ENCODE assay signal across 1 cellular context in genomic region chr22:29215012-29215860, GRCh38.
TF ChIP-seq lines count a peak whose summit lies in the region.

No MANE protein-coding gene starts in this region.

TF ChIP-seq in GM23338, 12 proteins besides CTCF, POLR2A, EP300 and RAD21:
- no peak for TF ChIP-seq STAT1 (IDR thresholded peaks at IDR 0.05; ENCODE audit: unreplicated experiment)
- no peak for TF ChIP-seq ETS1 (IDR thresholded peaks at IDR 0.05)
- no peak for TF ChIP-seq REST (IDR thresholded peaks at IDR 0.05; ENCODE audit: unreplicated experiment)
- TF ChIP-seq CREB1 (CRISPR knock-in tag; IDR thresholded peaks at IDR 0.05; ENCODE audit: low read depth): no peak
- TF ChIP-seq NANOG (IDR thresholded peaks at IDR 0.05; ENCODE audit: borderline replicate concordance): no peak
- no peak for TF ChIP-seq ZNF331 (CRISPR knock-in tag; IDR thresholded peaks at IDR 0.05; ENCODE audit: low read depth)
- no peak for TF ChIP-seq EZH2 (IDR thresholded peaks at IDR 0.05; ENCODE audit: low read depth, unreplicated experiment)
- TF ChIP-seq POLR2AphosphoS5 (IDR thresholded peaks at IDR 0.05; ENCODE audit: low read depth): no peak
- no peak for TF ChIP-seq ZNF462 (CRISPR knock-in tag; IDR thresholded peaks at IDR 0.05)
- no peak for TF ChIP-seq JUNB (IDR thresholded peaks at IDR 0.05; ENCODE audit: unreplicated experiment)
